8 cellular contexts compared by ENCODE assay signal in genomic region chr3:168094580-168094876, GRCh38. TPM values are rescaled to one million over a fixed set of nuclear protein-coding genes. Genes with fewer than 3 reads are reported as not detected.
A peak's percentile ranks its signal among the peaks of the same experiment; 100 is the strongest.
DNase-seq lines count a peak whose midpoint lies in the region; ATAC-seq and TF ChIP-seq lines count a peak whose summit lies in the region.

No MANE protein-coding gene starts in this region.

- peaks cover 31% of the 10 kb centered on the region for H3K4me1 ChIP-seq in mucosa of stomach (ENCODE audit: control insufficient read depth, insufficient read depth, low read length)

- intact Hi-C loops in Calu3 (cut with micrococcal nuclease; ENCODE audit: unreplicated experiment): loop anchor here (2.0 to 10.0 kb wide), 3 partner anchors 48 to 360 kb away; partner anchors contain the start of genes PDCD10 and SERPINI1

- peak overlapping the region; percentile 69 for H3K9ac ChIP-seq in mucosa of stomach (ENCODE audit: low read length)

- CTCF ChIA-PET in Calu3 (lab: Charles Lee): interaction anchor here (1.1 to 1.7 kb wide), 5 partner anchors 29 to 71 kb away, joined by 3 to 9 read pairs (median 5); no protein-coding TSS in a partner anchor

- BruUV-seq in Calu3 (replicated peaks; lab: Mats Ljungman, UMichigan): no TSS peak

- H3K9me3 ChIP-seq in MG63 (no peaks in the 10 kb centered on the region), mucosa of stomach (ENCODE audit: control insufficient read depth, low read length) (no peaks in the 10 kb centered on the region)

- no peak for TF ChIP-seq CTCF in Calu3 (IDR thresholded peaks at IDR 0.05; ENCODE audit: unreplicated experiment)

- H3K36me3 ChIP-seq in MG63 (no peaks in the 10 kb centered on the region; the same call in 1 of the 2 replicates), mucosa of stomach (ENCODE audit: control insufficient read depth, insufficient read depth, low read length) (no peaks in the 10 kb centered on the region)

- DNase-seq in Calu3 (no peak), MG63 (no peak), dedifferentiated amniotic fluid mesenchymal stem cell (ENCODE audit: extremely low spot score) (peak; percentile 58), AG08396 (ENCODE audit: low spot score) (no peak), OCI-M1 (lab: John Stamatoyannopoulos, UW) (no peak)

- H3K9me3 Mint-ChIP-seq in Calu3 (ENCODE audit: low read depth, unreplicated experiment): no peaks in the 10 kb centered on the region

- peak overlapping the region; percentile 95 for H3K27ac Mint-ChIP-seq in Calu3 (ENCODE audit: unreplicated experiment)

- H3K27me3 Mint-ChIP-seq in Calu3 (ENCODE audit: unreplicated experiment): no peaks in the 10 kb centered on the region

- H3K4me1 Mint-ChIP-seq in Calu3 (ENCODE audit: low read depth, unreplicated experiment): peaks cover 44% of the 10 kb centered on the region

- H3K4me3 Mint-ChIP-seq in Calu3 (ENCODE audit: low read depth, unreplicated experiment): peak overlapping the region; percentile 99

- H3K27me3 ChIP-seq in MG63: no peaks in the 10 kb centered on the region
- no peaks in the 10 kb centered on the region for H3K27me3 ChIP-seq in mucosa of stomach (ENCODE audit: control insufficient read depth, insufficient read depth, low read length)

- ATAC-seq in HG02759 (IDR thresholded peaks at IDR 0.05; ENCODE audit: unreplicated experiment): no peak
- ATAC-seq in GM21447 (IDR thresholded peaks at IDR 0.05; ENCODE audit: unreplicated experiment): no peak

- peak overlapping the region; percentile 69 for H3K4me3 ChIP-seq in MG63
- H3K4me3 ChIP-seq in mucosa of stomach (ENCODE audit: low read length): peak overlapping the region; percentile 68

- peaks cover 40% of the 10 kb centered on the region for H3K36me3 Mint-ChIP-seq in Calu3 (ENCODE audit: insufficient read depth, unreplicated experiment)

RNA-seq across cellular contexts. Expression of gene GOLIM4, which starts 1.2 kb away (rescaled TPM):
- 46.5 and 53.8 TPM in 2 replicates for total RNA-seq in Calu3 (2022)
- total RNA-seq in MG63 (2014; rRNA removed; shearing (Covaris generic); ENCODE audit: low replicate concordance): 19.7 and 46.8 TPM in 2 replicates
